In the genomic region with DNA sequence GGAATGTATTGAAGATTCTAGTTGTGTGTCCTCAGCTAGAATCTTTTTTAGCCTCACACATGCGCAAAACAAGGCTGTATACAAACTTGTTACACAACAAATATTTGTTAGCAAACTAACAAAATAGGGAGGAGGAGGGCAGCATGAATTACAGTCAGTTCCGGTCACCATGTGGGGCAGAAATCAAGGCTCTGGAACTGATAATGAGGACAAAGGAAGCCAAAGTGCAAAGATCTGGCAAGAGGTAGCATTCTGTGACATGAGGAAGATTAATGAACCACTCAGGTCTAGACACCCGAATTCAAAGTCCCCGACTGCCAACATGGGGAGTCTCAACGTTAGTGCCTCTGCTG, we compare ENCODE assay signal across 9 cellular contexts. TPM values are rescaled to one million over a fixed set of nuclear protein-coding genes. Genes with fewer than 3 reads are reported as not detected.
DNase-seq lines count a peak whose midpoint lies in the region; ATAC-seq, FAIRE-seq and TF ChIP-seq lines count a peak whose summit lies in the region.
"Had no signal": no experiment of that assay in that cellular context is flagged by ENCODE, and none has a peak within 500 bp of the region (broad histone marks: within the 10 kb centered on the region; RNA-seq: fewer than 3 reads in every experiment).

No MANE protein-coding gene starts in this region.

- ATAC-seq in left cardiac atrium (no peak), GM12878 (no peak), GM21723 (IDR thresholded peaks at IDR 0.05; ENCODE audit: unreplicated experiment) (no peak)

- peak; percentile 87 for FAIRE-seq in GM12878 (lab: Jason Lieb, UNC)
- FAIRE-seq: colon had no signal

- no peak for TF ChIP-seq CTCF in right atrium auricular region (IDR thresholded peaks at IDR 0.05)
- 0 out of 6 replicates have a peak, but pooled peaks of 1 of the 3 experiments have one; percentile 3 for TF ChIP-seq CTCF in GM12878 (IDR thresholded peaks at IDR 0.05 in 2 of 3, conservative IDR thresholded peaks at IDR 0.05 in 1 of 3; ENCODE audit: control insufficient read depth in 2 of 3, extremely low read depth in 1 of 3, insufficient read depth in 1 of 3, low read depth in 3 of 3, low read length in 3 of 3)
- no peak for TF ChIP-seq CTCF in GM10266 (IDR thresholded peaks at IDR 0.05; ENCODE audit: control insufficient read depth, insufficient read depth, low read depth, missing control alignments)

- no TSS peak for BruUV-seq in GM12878 (replicated peaks; lab: Mats Ljungman, UMichigan)

- peaks cover 58% of the 10 kb centered on the region for H3K79me2 ChIP-seq in GM12878 (ENCODE audit: control insufficient read depth, insufficient read depth, low read length)

- TF ChIP-seq POLR2A in GM12878 (IDR thresholded peaks at IDR 0.05; ENCODE audit: low read depth, low read length), result no peak

- DNase-seq in right atrium auricular region (ENCODE audit: low spot score), result no peak
- no peak for DNase-seq in left cardiac atrium
- DNase-seq in GM12878 (ENCODE audit: low read depth, low spot score), result no peak
- no peak for DNase-seq in GM10266 (ENCODE audit: extremely low spot score)
- DNase-seq in amniotic stem cell (lab: John Stamatoyannopoulos, UW), result no peak
- no peak for DNase-seq in mesenteric fat pad (ENCODE audit: low spot score)

- H3K4me1 ChIP-seq in right atrium auricular region, result peaks cover 0 to 50% of the 10 kb centered on the region in 2 donors
- peaks cover 43% of the 10 kb centered on the region for H3K4me1 ChIP-seq in GM12878 (ENCODE audit: control insufficient read depth, insufficient read depth, low read length)
- H3K4me1 ChIP-seq in mucosa of stomach (ENCODE audit: control insufficient read depth, insufficient read depth, low read length), result peaks cover 48% of the 10 kb centered on the region

- H3K9me3 ChIP-seq in right atrium auricular region, result no peaks in the 10 kb centered on the region
- H3K9me3 ChIP-seq in GM12878 (replicated peaks; ENCODE audit: control insufficient read depth, insufficient read depth, low read length), result no peaks in the 10 kb centered on the region
- no peaks in the 10 kb centered on the region for H3K9me3 ChIP-seq in mucosa of stomach (ENCODE audit: control insufficient read depth, low read length)

- WGBS in GM12878 (ENCODE audit: insufficient coverage, insufficient replicate concordance, low lambda C conversion rate, missing lambda C conversion rate), result 25% methylated on average over 5 of the region's 5 CpGs

- RAD21 ChIA-PET in GM12878 (lab: Charles Lee; ENCODE audit: unreplicated experiment), result interaction anchor here (1.5 kb wide), 1 partner anchor 46 kb away, joined by 3 read pairs; no protein-coding TSS in a partner anchor

- H3K27me3 ChIP-seq in right atrium auricular region, result no peaks in the 10 kb centered on the region
- no peaks in the 10 kb centered on the region for H3K27me3 ChIP-seq in GM12878 (replicated peaks in 1 of 2; ENCODE audit: control insufficient read depth in 2 of 2, insufficient read depth in 2 of 2, low read length in 1 of 2)
- H3K27me3 ChIP-seq in mucosa of stomach (ENCODE audit: control insufficient read depth, insufficient read depth, low read length), result no peaks in the 10 kb centered on the region

- no peaks in the 10 kb centered on the region for H4K20me1 ChIP-seq in GM12878 (ENCODE audit: control insufficient read depth, insufficient read depth)

- peaks cover 37% of the 10 kb centered on the region for H3K36me3 ChIP-seq in right atrium auricular region
- peaks cover 15 to 22% of the 10 kb centered on the region in 2 experiments for H3K36me3 ChIP-seq in GM12878 (ENCODE audit: control insufficient read depth in 2 of 2, insufficient read depth in 2 of 2, low read length in 1 of 2)
- H3K36me3 ChIP-seq in mucosa of stomach (ENCODE audit: control insufficient read depth, insufficient read depth, low read length), result peaks cover 21% of the 10 kb centered on the region

- TF ChIP-seq RAD21 in GM12878 (IDR thresholded peaks at IDR 0.05; ENCODE audit: insufficient read depth, low read depth, low read length), result no peak

- intact Hi-C loops in left cardiac atrium (cut with DNase I) (no loop called here), GM12878 (cut with micrococcal nuclease; ENCODE audit: unreplicated experiment) (loop anchor here (10.0 kb wide), 1 partner anchor 909 kb away; the partner anchor contains the start of genes ANKRD54 and EIF3L)

- POLR2A ChIA-PET in GM12878 (lab: Charles Lee), result interaction anchor here (0.6 to 5.1 kb wide), 6 partner anchors 29 to 57 kb away, joined by 3 to 27 read pairs (median 5); partner anchors contain the start of gene GTPBP1

- TF ChIP-seq EP300 in GM12878 (IDR thresholded peaks at IDR 0.05; ENCODE audit: borderline replicate concordance in 1 of 2, control insufficient read depth in 1 of 2, low read depth in 2 of 2, low read length in 2 of 2), result no peak

- SMC1A ChIA-PET in GM12878 (lab: Charles Lee; ENCODE audit: uncharacterized antibody, unreplicated experiment), result interaction anchor here (1.1 kb wide), 1 partner anchor 8 kb away, joined by 4 read pairs; no protein-coding TSS in a partner anchor

- in situ Hi-C loops in GM12878 (cut with MboI), result no loop called here

- peak overlapping the region; percentile 54 to 64 for H3K4me3 ChIP-seq in right atrium auricular region
- H3K4me3 ChIP-seq in GM12878, result peak overlapping the region; percentile 91
- H3K4me3 ChIP-seq in mucosa of stomach (ENCODE audit: low read length), result peak overlapping the region; percentile 20

- CTCF ChIA-PET in GM12878 (lab: Yijun Ruan, JAX), result interaction anchor here (0.7 to 7.5 kb wide), 3 partner anchors 12 to 57 kb away, joined by 3 to 42 read pairs (median 5); no protein-coding TSS in a partner anchor

- H3K4me2 ChIP-seq in GM12878 (ENCODE audit: control insufficient read depth, insufficient read depth), result peak overlapping the region; percentile 90

- peak overlapping the region; percentile 82 for H3K9ac ChIP-seq in GM12878 (ENCODE audit: control insufficient read depth, insufficient read depth, low read length)
- H3K9ac ChIP-seq in mucosa of stomach (ENCODE audit: low read length), result peak overlapping the region; percentile 89

- peak overlapping the region; percentile 9 for H2AFZ ChIP-seq in GM12878 (ENCODE audit: control insufficient read depth, low read depth, low read length)

- H3K27ac ChIP-seq in right atrium auricular region (peak overlapping the region; percentile 95 to 98), GM12878 (ENCODE audit: control insufficient read depth, insufficient read depth) (peak overlapping the region; percentile 90)

RNA-seq across cellular contexts. Expression of gene SUN2, which starts 1.9 kb away (rescaled TPM):
- total RNA-seq in right atrium auricular region (100 to 1,000 TPM; 155 to 252 TPM), left cardiac atrium (100 to 1,000 TPM; 109 to 133 TPM), GM12878 (2014; rRNA removed) (69.8 and 87.5 TPM in 2 replicates), GM12878 (2014; rRNA removed; fragmentation: Illumina TruSeq; extraction: Trizol) (30.6 and 33.1 TPM in 2 replicates), GM12878 (2021) (93.4 and 107 TPM in 2 replicates), mesenteric fat pad (286 TPM)
- 163 and 168 TPM in 2 replicates for total RNA-seq in GM12878 (2013; cell fraction: nucleolus; rRNA removed)
- 26.3 TPM for polyA plus RNA-seq in GM12878 (2011; ENCODE audit: low read depth)
- polyA plus RNA-seq in GM12878 (2011; rRNA removed) (18.6 and 38.7 TPM in 2 replicates), GM12878 (2014; fragmentation: Illumina TruSeq; extraction: Trizol) (8.7 and 26.2 TPM in 2 replicates), GM12878 (2014; fragmentation: Nextera tagmentation; extraction: Ambion mirVana) (under 1 TPM; 0.18 to 0.95 TPM), GM12878 (2014; rRNA removed) (78.0 and 103 TPM in 2 replicates), GM12878 (2016; fragmentation: Nextera tagmentation; extraction: Ambion mirVana) (10 to 100 TPM; 10.4 to 40.8 TPM)
- 48.0 and 68.9 TPM in 2 replicates for polyA plus RNA-seq in GM12878 (2011; cell fraction: cytosol; rRNA removed)
- 156 and 202 TPM in 2 replicates for polyA plus RNA-seq in GM12878 (2011; cell fraction: nucleus; rRNA removed)
- 56.9 and 62.2 TPM in 2 replicates for polyA plus RNA-seq in GM12878 (2012)
- polyA minus RNA-seq in GM12878 (2011; rRNA and poly(A)+ RNA removed), result 49.2 and 105 TPM in 2 replicates
- polyA minus RNA-seq in GM12878 (2011; cell fraction: cytosol; rRNA and poly(A)+ RNA removed), result 31.7 and 37.9 TPM in 2 replicates
- 52.8 and 89.5 TPM in 2 replicates for polyA minus RNA-seq in GM12878 (2011; cell fraction: nucleus; rRNA and poly(A)+ RNA removed)

RNA-seq across cellular contexts. Expression of gene DNAL4, which starts 40.1 kb away (rescaled TPM):
- total RNA-seq in right atrium auricular region (10 to 100 TPM; 12.3 TPM), left cardiac atrium (10 to 100 TPM in 1 of 2 donors, 1 to 10 TPM in 1; 8.8 to 10.8 TPM), GM12878 (2014; rRNA removed) (6.6 and 7.0 TPM in 2 replicates), GM12878 (2014; rRNA removed; fragmentation: Illumina TruSeq; extraction: Trizol) (4.7 and 5.3 TPM in 2 replicates), GM12878 (2021) (5.1 and 6.3 TPM in 2 replicates), mesenteric fat pad (7.2 TPM)
- total RNA-seq in GM12878 (2013; cell fraction: nucleolus; rRNA removed), result 2.8 and 4.9 TPM in 2 replicates
- 2.8 TPM for polyA plus RNA-seq in GM12878 (2011; ENCODE audit: low read depth)
- polyA plus RNA-seq in GM12878 (2011; rRNA removed) (3.9 and 4.5 TPM in 2 replicates), GM12878 (2014; fragmentation: Illumina TruSeq; extraction: Trizol) (3.5 and 8.0 TPM in 2 replicates), GM12878 (2014; fragmentation: Nextera tagmentation; extraction: Ambion mirVana) (under 1 TPM in 1 of 2 experiments, not detected in 1; 0.35 TPM), GM12878 (2014; rRNA removed) (8.5 and 8.9 TPM in 2 replicates), GM12878 (2016; fragmentation: Nextera tagmentation; extraction: Ambion mirVana) (1 to 10 TPM; 6.3 to 7.8 TPM)
- 7.1 and 8.4 TPM in 2 replicates for polyA plus RNA-seq in GM12878 (2011; cell fraction: cytosol; rRNA removed)
- 3.3 and 5.9 TPM in 2 replicates for polyA plus RNA-seq in GM12878 (2011; cell fraction: nucleus; rRNA removed)
- 6.4 and 7.2 TPM in 2 replicates for polyA plus RNA-seq in GM12878 (2012)
- 3.1 and 4.8 TPM in 2 replicates for polyA minus RNA-seq in GM12878 (2011; rRNA and poly(A)+ RNA removed)
- 1.6 and 1.8 TPM in 2 replicates for polyA minus RNA-seq in GM12878 (2011; cell fraction: cytosol; rRNA and poly(A)+ RNA removed)
- 0.97 and 1.7 TPM in 2 replicates for polyA minus RNA-seq in GM12878 (2011; cell fraction: nucleus; rRNA and poly(A)+ RNA removed)

RNA-seq across cellular contexts. Expression of gene GTPBP1, which starts 48.1 kb away (rescaled TPM):
- total RNA-seq in right atrium auricular region (10 to 100 TPM; 23.2 to 32.2 TPM), left cardiac atrium (10 to 100 TPM; 25.1 to 33.5 TPM), GM12878 (2014; rRNA removed) (33.8 and 39.1 TPM in 2 replicates), GM12878 (2014; rRNA removed; fragmentation: Illumina TruSeq; extraction: Trizol) (20.6 and 20.8 TPM in 2 replicates), GM12878 (2021) (55.7 and 63.1 TPM in 2 replicates), mesenteric fat pad (40.4 TPM)
- total RNA-seq in GM12878 (2013; cell fraction: nucleolus; rRNA removed), result 156 and 196 TPM in 2 replicates
- polyA plus RNA-seq in GM12878 (2011; ENCODE audit: low read depth), result 25.3 TPM
- polyA plus RNA-seq in GM12878 (2011; rRNA removed) (28.0 and 47.0 TPM in 2 replicates), GM12878 (2014; fragmentation: Illumina TruSeq; extraction: Trizol) (16.6 and 39.2 TPM in 2 replicates), GM12878 (2014; fragmentation: Nextera tagmentation; extraction: Ambion mirVana) (1 to 10 TPM in 1 of 2 experiments, under 1 TPM in 1; 0.89 to 1.9 TPM), GM12878 (2014; rRNA removed) (46.2 and 57.3 TPM in 2 replicates), GM12878 (2016; fragmentation: Nextera tagmentation; extraction: Ambion mirVana) (10 to 100 TPM; 25.7 to 29.3 TPM)
- polyA plus RNA-seq in GM12878 (2011; cell fraction: cytosol; rRNA removed), result 32.9 and 43.9 TPM in 2 replicates
- polyA plus RNA-seq in GM12878 (2011; cell fraction: nucleus; rRNA removed), result 185 and 188 TPM in 2 replicates
- 37.0 and 38.4 TPM in 2 replicates for polyA plus RNA-seq in GM12878 (2012)
- 56.7 and 73.3 TPM in 2 replicates for polyA minus RNA-seq in GM12878 (2011; rRNA and poly(A)+ RNA removed)
- 15.3 and 19.2 TPM in 2 replicates for polyA minus RNA-seq in GM12878 (2011; cell fraction: cytosol; rRNA and poly(A)+ RNA removed)
- polyA minus RNA-seq in GM12878 (2011; cell fraction: nucleus; rRNA and poly(A)+ RNA removed), result 76.4 and 113 TPM in 2 replicates

RNA-seq across cellular contexts. Expression of gene JOSD1, which starts 53.1 kb away (rescaled TPM):
- 10 to 100 TPM; 20.0 to 37.3 TPM for total RNA-seq in right atrium auricular region
- 10 to 100 TPM; 22.7 to 33.2 TPM for total RNA-seq in left cardiac atrium
- 42.3 and 42.8 TPM in 2 replicates for total RNA-seq in GM12878 (2013; cell fraction: nucleolus; rRNA removed)
- total RNA-seq in GM12878 (2014; rRNA removed), result 50.4 and 65.1 TPM in 2 replicates
- total RNA-seq in GM12878 (2014; rRNA removed; fragmentation: Illumina TruSeq; extraction: Trizol), result 37.1 and 37.9 TPM in 2 replicates
- 48.1 and 53.4 TPM in 2 replicates for total RNA-seq in GM12878 (2021)
- 24.6 TPM for polyA plus RNA-seq in GM12878 (2011; ENCODE audit: low read depth)
- 47.4 and 54.6 TPM in 2 replicates for polyA plus RNA-seq in GM12878 (2011; rRNA removed)
- polyA plus RNA-seq in GM12878 (2011; cell fraction: cytosol; rRNA removed), result 70.1 and 74.6 TPM in 2 replicates
- 35.7 and 38.5 TPM in 2 replicates for polyA plus RNA-seq in GM12878 (2011; cell fraction: nucleus; rRNA removed)
- 33.3 and 35.5 TPM in 2 replicates for polyA plus RNA-seq in GM12878 (2012)
- 43.9 and 48.6 TPM in 2 replicates for polyA plus RNA-seq in GM12878 (2014; fragmentation: Illumina TruSeq; extraction: Trizol)
- polyA plus RNA-seq in GM12878 (2014; fragmentation: Nextera tagmentation; extraction: Ambion mirVana), result 10 to 100 TPM; 11.9 to 15.9 TPM
- polyA plus RNA-seq in GM12878 (2014; rRNA removed), result 50.0 and 50.8 TPM in 2 replicates
- 1 to 10 TPM; 6.2 to 7.8 TPM for polyA plus RNA-seq in GM12878 (2016; fragmentation: Nextera tagmentation; extraction: Ambion mirVana)
- polyA minus RNA-seq in GM12878 (2011; rRNA and poly(A)+ RNA removed), result 46.8 and 52.2 TPM in 2 replicates
- 24.2 and 27.9 TPM in 2 replicates for polyA minus RNA-seq in GM12878 (2011; cell fraction: cytosol; rRNA and poly(A)+ RNA removed)
- 11.6 and 18.6 TPM in 2 replicates for polyA minus RNA-seq in GM12878 (2011; cell fraction: nucleus; rRNA and poly(A)+ RNA removed)
- 53.8 TPM for total RNA-seq in mesenteric fat pad

Comparison
In these comparisons a context has a peak if more than half of its experiments do, and no peak if none do; other contexts are left out.
1. H3K4me3 ChIP-seq: peak in every context shown above with its lines; median percentile 91 in GM12878; 59 in right atrium auricular region; 20 in mucosa of stomach.